Comparison of ENCODE assay signal across 21 cellular contexts in genomic region chr3:174874258-174874657, GRCh38. TPM values are rescaled to one million over a fixed set of nuclear protein-coding genes. Genes with fewer than 3 reads are reported as not detected.
DNase-seq lines count a peak whose midpoint lies in the region; ATAC-seq, FAIRE-seq and TF ChIP-seq lines count a peak whose summit lies in the region.
"Had no signal": no experiment of that assay in that cellular context is flagged by ENCODE, and none has a peak within 500 bp of the region (broad histone marks: within the 10 kb centered on the region; RNA-seq: fewer than 3 reads in every experiment).

No MANE protein-coding gene starts in this region.

- no peaks in the 10 kb centered on the region for H3K4me1 ChIP-seq in kidney (ENCODE audit: control insufficient read depth in 1 of 2, insufficient read depth in 1 of 2, low read depth in 1 of 2, low read length in 2 of 2)
- H3K4me1 ChIP-seq: BE2C, Caco-2, Peyer's patch, SJSA1 had no signal

- no peak for FAIRE-seq in kidney (lab: Jason Lieb, UNC)
- FAIRE-seq: A204.1 had no signal

- DNase-seq in DMS153 treated with DMSO at 0.1 percent for 48 hours (lab: John Stamatoyannopoulos, UW; ENCODE audit: unreplicated experiment) (peak; percentile 16), DMS153 (lab: John Stamatoyannopoulos, UW) (no peak), NCI-H748 (lab: John Stamatoyannopoulos, UW; ENCODE audit: unreplicated experiment) (peak; percentile 56), NCI-H748 treated with DMSO at 0.1 percent for 48 hours (lab: John Stamatoyannopoulos, UW) (no peak), cerebellar cortex (ENCODE audit: low spot score) (peak; percentile 5), 8988T (no peak), kidney (no peak)
- DNase-seq: BE2C; Caco-2; CD4-positive, CD25-positive, alpha-beta regulatory T cell; DMS79 treated with DMSO at 0.1 percent for 48 hours; H9; IMR-90; NCI-H1048; NCI-H187; NK-92 treated with Interleukin-12 subunit alpha and Interleukin-12 subunit beta, amount 100 ng/mL, for 24 hours; Peyer's patch had no signal

- H3K9ac ChIP-seq in kidney (ENCODE audit: low read length in 2 of 2): no peak overlapping the region

- no peak overlapping the region for H3K27ac ChIP-seq in kidney (ENCODE audit: low read depth in 2 of 2, low read length in 2 of 2)
- H3K27ac ChIP-seq: HL-60, Peyer's patch, SJSA1 had no signal

- intact Hi-C loops in kidney (cut with DNase I): no loop called here

- TF ChIP-seq CTCF in kidney (IDR thresholded peaks at IDR 0.05; ENCODE audit: borderline replicate concordance, extremely low read depth, insufficient read depth): no peak

- ATAC-seq in GM21423 (IDR thresholded peaks at IDR 0.05; ENCODE audit: unreplicated experiment): no peak

- H3K9me3 ChIP-seq in kidney (ENCODE audit: control insufficient read depth in 1 of 2, low read length in 2 of 2): no peaks in the 10 kb centered on the region
- H3K9me3 ChIP-seq: BE2C, Caco-2, Peyer's patch, SJSA1 had no signal

- H3K36me3 ChIP-seq in kidney (ENCODE audit: control insufficient read depth in 1 of 2, insufficient read depth in 2 of 2, low read length in 2 of 2): no peaks in the 10 kb centered on the region
- H3K36me3 ChIP-seq: BE2C, Peyer's patch, SJSA1 had no signal

- no peak overlapping the region for H3K4me3 ChIP-seq in kidney (ENCODE audit: low read length in 2 of 2)
- H3K4me3 ChIP-seq: Peyer's patch, SJSA1 had no signal

RNA-seq across cellular contexts. Expression of gene NAALADL2, which starts 15.1 kb away (rescaled TPM):
- total RNA-seq in kidney: 20.2 TPM
- 2.0 TPM for polyA plus RNA-seq in kidney (ENCODE audit: insufficient read depth, low read depth, low replicate concordance)
- total RNA-seq: CD4-positive, CD25-positive, alpha-beta regulatory T cell had no signal
- polyA plus RNA-seq: CD4-positive, CD25-positive, alpha-beta regulatory T cell had no signal

Comparison
In these comparisons a context has a peak if more than half of its experiments do, and no peak if none do; other contexts are left out.
1. DNase-seq: peak in DMS153 treated with DMSO at 0.1 percent for 48 hours (single experiment), NCI-H748 (single experiment) and cerebellar cortex (single experiment); none in DMS153 (single experiment), NCI-H748 treated with DMSO at 0.1 percent for 48 hours (single experiment), 8988T (single experiment) and kidney (single experiment).